ENCODE assay signal across 8 cellular contexts in the genomic region with DNA sequence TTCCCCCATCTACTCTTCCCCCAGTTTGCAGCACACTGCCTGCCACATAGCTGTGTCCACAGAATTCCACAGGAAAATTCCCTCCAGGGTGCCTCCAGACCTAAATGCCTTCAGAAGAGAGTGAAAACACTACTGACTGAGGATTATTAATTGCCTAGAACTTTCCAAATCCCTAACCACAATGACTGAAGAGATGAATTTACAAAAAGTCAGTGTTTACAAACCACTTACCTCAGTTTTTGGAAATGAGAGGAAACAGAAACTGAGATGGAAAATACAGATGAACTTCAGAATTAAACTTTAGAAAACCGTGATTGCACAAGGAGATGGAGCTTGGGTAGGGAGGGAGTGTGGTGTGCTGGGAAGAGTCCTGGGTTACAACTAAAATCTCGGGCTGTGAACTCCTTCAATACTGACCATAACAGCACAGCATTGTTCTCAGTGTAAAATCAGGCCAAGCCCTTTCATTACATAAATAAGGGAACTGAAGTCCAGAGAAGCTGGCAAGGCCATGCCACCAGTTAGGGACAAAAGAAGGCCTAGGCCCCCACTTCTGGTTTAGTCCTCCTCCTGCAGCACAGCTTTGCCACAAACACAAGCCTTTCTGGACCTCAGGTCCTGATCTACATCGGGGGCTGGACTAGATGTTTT. TPM values are rescaled to one million over a fixed set of nuclear protein-coding genes. Genes with fewer than 3 reads are reported as not detected.
DNase-seq lines count a peak whose midpoint lies in the region; ATAC-seq and TF ChIP-seq lines count a peak whose summit lies in the region.

No MANE protein-coding gene starts in this region.

- POLR2A ChIA-PET in activated CD4-positive, alpha-beta memory T cell treated with anti-CD3 and anti-CD28 coated beads for 36 hours (lab: Charles Lee): interaction anchor here (0.6 to 2.4 kb wide), 2 partner anchors 12 to 38 kb away, joined by 3 to 11 read pairs; no protein-coding TSS in a partner anchor

- ATAC-seq in gastrocnemius medialis (no peak), HG03139 (IDR thresholded peaks at IDR 0.05; ENCODE audit: unreplicated experiment) (no peak)

- H3K4me3 Mint-ChIP-seq in activated CD4-positive, alpha-beta memory T cell treated with anti-CD3 and anti-CD28 coated beads for 36 hours: peak overlapping the region; percentile 28

- no peak overlapping the region for H3K4me3 ChIP-seq in fibroblast of pulmonary artery (replicated peaks; ENCODE audit: low read depth, low read length)
- H3K4me3 ChIP-seq in gastrocnemius medialis: no peak overlapping the region

- no peaks in the 10 kb centered on the region for H3K27me3 Mint-ChIP-seq in activated CD4-positive, alpha-beta memory T cell treated with anti-CD3 and anti-CD28 coated beads for 36 hours

- DNase-seq in EH (ENCODE audit: low read depth) (peak; percentile 70), fibroblast of pulmonary artery (ENCODE audit: low read depth) (peak; percentile 10), gastrocnemius medialis (no peak), NCI-H1436 (lab: John Stamatoyannopoulos, UW) (no peak), NCI-H1092 treated with DMSO at 0.1 percent for 48 hours (lab: John Stamatoyannopoulos, UW) (no peak), NCI-H1436 treated with DMSO at 0.1 percent for 48 hours (lab: John Stamatoyannopoulos, UW) (no peak)
- DNase-seq in activated CD4-positive, alpha-beta memory T cell treated with anti-CD3 and anti-CD28 coated beads for 36 hours: no peak

- no peak for TF ChIP-seq POLR2A in gastrocnemius medialis (IDR thresholded peaks at IDR 0.05)

- H3K9me3 ChIP-seq in gastrocnemius medialis: no peaks in the 10 kb centered on the region

- H3K27ac Mint-ChIP-seq in activated CD4-positive, alpha-beta memory T cell treated with anti-CD3 and anti-CD28 coated beads for 36 hours: peak overlapping the region; percentile 85

- CTCF ChIA-PET in activated CD4-positive, alpha-beta memory T cell treated with anti-CD3 and anti-CD28 coated beads for 36 hours (lab: Charles Lee): interaction anchor here (1.0 to 1.7 kb wide), 6 partner anchors 10 to 388 kb away, joined by 3 to 6 read pairs (median 4); a partner anchor contains a TSS

- TF ChIP-seq CTCF in fibroblast of pulmonary artery (IDR thresholded peaks at IDR 0.05; ENCODE audit: low read length, missing control alignments) (no peak), gastrocnemius medialis (IDR thresholded peaks at IDR 0.05 in 4 of 5, conservative IDR thresholded peaks at IDR 0.05 in 1 of 5) (no peak)

- no peaks in the 10 kb centered on the region for H3K9me3 Mint-ChIP-seq in activated CD4-positive, alpha-beta memory T cell treated with anti-CD3 and anti-CD28 coated beads for 36 hours

- H3K4me1 Mint-ChIP-seq in activated CD4-positive, alpha-beta memory T cell treated with anti-CD3 and anti-CD28 coated beads for 36 hours (ENCODE audit: low read depth): peaks cover 66% of the 10 kb centered on the region

- no peaks in the 10 kb centered on the region for H3K27me3 ChIP-seq in gastrocnemius medialis

- intact Hi-C loops in activated CD4-positive, alpha-beta memory T cell treated with anti-CD3 and anti-CD28 coated beads for 36 hours (cut with micrococcal nuclease): no loop called here
- intact Hi-C loops in gastrocnemius medialis (cut with DNase I; ENCODE audit: low total_unique reads): loop anchor here (5.0 kb wide), 3 partner anchors 430 to 1435 kb away; a partner anchor contains a TSS

- peaks cover 0 to 5% of the 10 kb centered on the region in 2 donors for H3K36me3 ChIP-seq in gastrocnemius medialis

- peaks cover 7% of the 10 kb centered on the region for H3K36me3 Mint-ChIP-seq in activated CD4-positive, alpha-beta memory T cell treated with anti-CD3 and anti-CD28 coated beads for 36 hours

- in situ Hi-C loops in gastrocnemius medialis (cut with MboI; ENCODE audit: low sequenced_read_pairs in 4 of 4): no loop called here

- peaks cover 74 to 76% of the 10 kb centered on the region in 2 donors for H3K4me1 ChIP-seq in gastrocnemius medialis

- H3K27ac ChIP-seq in gastrocnemius medialis: peak overlapping the region; percentile 80 to 93 (median 85)

RNA-seq across cellular contexts. Expression of a gene that starts 4.1 kb away (rescaled TPM):
- 10 to 100 TPM; 57.4 to 64.1 TPM for total RNA-seq in activated CD4-positive, alpha-beta memory T cell treated with anti-CD3 and anti-CD28 coated beads for 36 hours
- total RNA-seq in gastrocnemius medialis: 10 to 100 TPM; 47.6 to 67.5 (median 53.6) TPM

Comparison
In these comparisons a context has a peak if more than half of its experiments do, and no peak if none do; other contexts are left out.
1. DNase-seq: peak in EH (single experiment) and fibroblast of pulmonary artery (single experiment); none in activated CD4-positive, alpha-beta memory T cell treated with anti-CD3 and anti-CD28 coated beads for 36 hours (single experiment), gastrocnemius medialis (0 of 2), NCI-H1436 (single experiment), NCI-H1092 treated with DMSO at 0.1 percent for 48 hours (single experiment) and NCI-H1436 treated with DMSO at 0.1 percent for 48 hours (single experiment).